8 cellular contexts compared by ENCODE assay signal in genomic region chr14:60093606-60094005, GRCh38. TPM values are rescaled to one million over a fixed set of nuclear protein-coding genes. Genes with fewer than 3 reads are reported as not detected.
DNase-seq lines count a peak whose midpoint lies in the region; ATAC-seq and TF ChIP-seq lines count a peak whose summit lies in the region.

No MANE protein-coding gene starts in this region.

- H3K9me3 ChIP-seq in DOHH2 (ENCODE audit: control insufficient read depth, insufficient read depth, low read length) (no peaks in the 10 kb centered on the region), MG63 (no peaks in the 10 kb centered on the region), neural progenitor cell (ENCODE audit: low read depth) (no peaks in the 10 kb centered on the region)

- H3K79me2 ChIP-seq in DOHH2 (ENCODE audit: control insufficient read depth, low read length) = peaks cover 71% of the 10 kb centered on the region
- peaks cover 65% of the 10 kb centered on the region for H3K79me2 ChIP-seq in neural progenitor cell (ENCODE audit: low read depth)

- H3K4me1 ChIP-seq in DOHH2 (ENCODE audit: control insufficient read depth, low read length) (peaks cover 32% of the 10 kb centered on the region), neural progenitor cell (peaks cover 19% of the 10 kb centered on the region)

- H4K20me1 ChIP-seq in DOHH2 (ENCODE audit: control insufficient read depth, insufficient read depth, low read depth, low read length) = no peaks in the 10 kb centered on the region
- H4K20me1 ChIP-seq in neural progenitor cell (ENCODE audit: low read depth) = peaks cover 31% of the 10 kb centered on the region

- H3K27ac ChIP-seq in DOHH2 (ENCODE audit: low read depth, low read length) (no peak overlapping the region), neural progenitor cell (no peak overlapping the region)

- H3K9ac ChIP-seq in neural progenitor cell = peak overlapping the region; percentile 67

- H3K4me3 Mint-ChIP-seq in central memory CD8-positive, alpha-beta T cell = peak overlapping the region; percentile 84
- H3K4me3 Mint-ChIP-seq in neural progenitor cell = peak overlapping the region; percentile 96

- no peaks in the 10 kb centered on the region for H3K9me2 ChIP-seq in DOHH2 (replicated peaks; ENCODE audit: control insufficient read depth, low read length)

- no peak for ATAC-seq in central memory CD8-positive, alpha-beta T cell (replicated peaks; ENCODE audit: extremely low read depth, poor library complexity, severe bottlenecking)

- DNase-seq in MG63 (no peak), neural progenitor cell (ENCODE audit: low spot score) (no peak), DMS53 (lab: John Stamatoyannopoulos, UW) (no peak), NCI-H510A treated with DMSO at 0.1 percent for 48 hours (lab: John Stamatoyannopoulos, UW) (no peak), NCI-H1694 (lab: John Stamatoyannopoulos, UW) (no peak)
- no peak for DNase-seq in central memory CD8-positive, alpha-beta T cell (ENCODE audit: low spot score in 2 of 2)
- no peak for DNase-seq in activated CD4-positive, alpha-beta T cell treated with anti-CD3 and anti-CD28 coated beads for 48 hours

- H3K36me3 Mint-ChIP-seq in central memory CD8-positive, alpha-beta T cell (ENCODE audit: insufficient read depth) = peaks cover 23% of the 10 kb centered on the region
- peaks cover 28% of the 10 kb centered on the region for H3K36me3 Mint-ChIP-seq in neural progenitor cell

- H3K4me2 ChIP-seq in DOHH2 (ENCODE audit: low read length) (peak overlapping the region; percentile 68), neural progenitor cell (peak overlapping the region; percentile 90)

- H3K4me3 ChIP-seq in DOHH2 (ENCODE audit: low read length) = peak overlapping the region; percentile 99
- peak overlapping the region; percentile 92 for H3K4me3 ChIP-seq in MG63
- peak overlapping the region; percentile 89 for H3K4me3 ChIP-seq in neural progenitor cell

- H3F3A ChIP-seq in DOHH2 (ENCODE audit: control insufficient read depth, insufficient read depth) (peaks cover 3% of the 10 kb centered on the region; the same call in 1 of the 2 replicates), neural progenitor cell (ENCODE audit: low read depth) (peaks cover 12% of the 10 kb centered on the region)

- H3K4me1 Mint-ChIP-seq in central memory CD8-positive, alpha-beta T cell = peaks cover 43% of the 10 kb centered on the region
- peaks cover 29% of the 10 kb centered on the region for H3K4me1 Mint-ChIP-seq in neural progenitor cell

- no peak for TF ChIP-seq CTCF in DOHH2 (IDR thresholded peaks at IDR 0.05; ENCODE audit: low read depth, low read length, poor library complexity, severe bottlenecking)
- TF ChIP-seq CTCF in neural progenitor cell (IDR thresholded peaks at IDR 0.05) = no peak

- no peaks in the 10 kb centered on the region for H3K27me3 ChIP-seq in DOHH2 (ENCODE audit: control insufficient read depth, low read length)
- no peaks in the 10 kb centered on the region for H3K27me3 ChIP-seq in MG63
- no peaks in the 10 kb centered on the region for H3K27me3 ChIP-seq in neural progenitor cell

- peak overlapping the region; percentile 2 for H3K27ac Mint-ChIP-seq in central memory CD8-positive, alpha-beta T cell (ENCODE audit: low read depth)
- H3K27ac Mint-ChIP-seq in neural progenitor cell = peak overlapping the region; percentile 98

- H2AFZ ChIP-seq in neural progenitor cell (replicated peaks) = no peak overlapping the region

- H3K27me3 Mint-ChIP-seq in central memory CD8-positive, alpha-beta T cell = no peaks in the 10 kb centered on the region
- no peaks in the 10 kb centered on the region for H3K27me3 Mint-ChIP-seq in neural progenitor cell (ENCODE audit: insufficient read depth, low read depth)

- no peaks in the 10 kb centered on the region for H3K9me3 Mint-ChIP-seq in central memory CD8-positive, alpha-beta T cell
- H3K9me3 Mint-ChIP-seq in neural progenitor cell = peaks cover 11% of the 10 kb centered on the region

- H3K36me3 ChIP-seq in DOHH2 (ENCODE audit: control insufficient read depth, low read length) = peaks cover 40% of the 10 kb centered on the region
- peaks cover 8% of the 10 kb centered on the region for H3K36me3 ChIP-seq in MG63
- H3K36me3 ChIP-seq in neural progenitor cell = no peaks in the 10 kb centered on the region

RNA-seq across cellular contexts. Expression of gene PCNX4, which starts 1.9 kb away (rescaled TPM):
- 17.3 and 35.3 TPM in 2 replicates for total RNA-seq in MG63 (2014; rRNA removed; shearing (Covaris generic); ENCODE audit: low replicate concordance)
- 91.0 and 172 TPM in 2 replicates for total RNA-seq in neural progenitor cell (ENCODE audit: low replicate concordance)
